ENCODE assay signal across 31 cellular contexts in genomic region chr11:128857341-128857740, GRCh38. TPM values are rescaled to one million over a fixed set of nuclear protein-coding genes. Genes with fewer than 3 reads are reported as not detected.
"Had no signal": no experiment of that assay in that cellular context is flagged by ENCODE, and none has a peak within 500 bp of the region (broad histone marks: within the 10 kb centered on the region; RNA-seq: fewer than 3 reads in every experiment).

No MANE protein-coding gene starts in this region.

- H3K27me3 Mint-ChIP-seq: stimulated activated naive B cell treated with anti-CD40 and anti-IgM and Interleukin-4, amounts not matched to agents 10 μg/mL and 1 μg/mL and 100 μg/mL, for 72 hours had no signal

- H3K27ac ChIP-seq: left ventricle myocardium inferior, neural progenitor cell, neutrophil, parathyroid adenoma, right atrium auricular region, spleen, stomach, testis, thyroid gland, transverse colon, upper lobe of left lung, vagina had no signal

- ATAC-seq: natural killer cell; sciatic nerve; stimulated activated naive B cell treated with anti-CD40 and anti-IgM and Interleukin-4, amounts not matched to agents 10 μg/mL and 1 μg/mL and 100 μg/mL, for 72 hours; stimulated activated naive CD8-positive, alpha-beta T cell treated with anti-CD3 and anti-CD28 coated beads, Interleukin-15, Interleukin-2, amounts not matched to agents 100 U/mL and 50 U/mL, for 24 hours had no signal

- H3K9me3 Mint-ChIP-seq: immature natural killer cell; mesothelial cell of epicardium; naive B cell; natural killer cell; nephron progenitor cell; neural progenitor cell; stimulated activated naive B cell treated with anti-CD40 and anti-IgM and Interleukin-4, amounts not matched to agents 10 μg/mL and 1 μg/mL and 100 μg/mL, for 72 hours had no signal

- H3K36me3 Mint-ChIP-seq: mesothelial cell of epicardium; naive B cell; natural killer cell; neural progenitor cell; stimulated activated naive B cell treated with anti-CD40 and anti-IgM and Interleukin-4, amounts not matched to agents 10 μg/mL and 1 μg/mL and 100 μg/mL, for 72 hours had no signal

- H3K27ac Mint-ChIP-seq: immature natural killer cell; mesothelial cell of epicardium; natural killer cell; nephron progenitor cell; neural progenitor cell; stimulated activated naive B cell treated with anti-CD40 and anti-IgM and Interleukin-4, amounts not matched to agents 10 μg/mL and 1 μg/mL and 100 μg/mL, for 72 hours had no signal

- DNase-seq: hypothalamus; immature natural killer cell; left ventricle myocardium inferior; mesendoderm; naive B cell; natural killer cell; nephron progenitor cell; occipital lobe; small intestine; spleen; stimulated activated CD4-positive, alpha-beta T cell treated with anti-CD3 and anti-CD28 coated beads, Interleukin-4, amount 100 ng/mL, for 24 hours; stimulated activated naive B cell treated with anti-CD40 and anti-IgM and Interleukin-4, amounts not matched to agents 10 μg/mL and 1 μg/mL and 100 μg/mL, for 72 hours; stimulated activated naive CD8-positive, alpha-beta T cell treated with anti-CD3 and anti-CD28 coated beads, Interleukin-15, Interleukin-2, amounts not matched to agents 100 U/mL and 50 U/mL, for 24 hours; stomach; testis; thyroid gland; transverse colon; upper lobe of left lung had no signal

- H3K4me3 Mint-ChIP-seq: immature natural killer cell; mesothelial cell of epicardium; natural killer cell; nephron progenitor cell; neural progenitor cell; stimulated activated naive B cell treated with anti-CD40 and anti-IgM and Interleukin-4, amounts not matched to agents 10 μg/mL and 1 μg/mL and 100 μg/mL, for 72 hours had no signal

- H3K4me1 ChIP-seq: neural progenitor cell, parathyroid adenoma, testis had no signal

- H3K27me3 ChIP-seq: right atrium auricular region, spleen, stomach, testis, thyroid gland, transverse colon, upper lobe of left lung, vagina had no signal

- H3K4me3 ChIP-seq: left ventricle myocardium inferior, lung, neural progenitor cell, right atrium auricular region, spleen, stomach, testis, thyroid gland, transverse colon, upper lobe of left lung, vagina had no signal

- H3K4me1 Mint-ChIP-seq: mesothelial cell of epicardium had no signal

- H3K36me3 ChIP-seq: left ventricle myocardium inferior, neural progenitor cell, neutrophil, right atrium auricular region, spleen, stomach, thyroid gland, transverse colon, upper lobe of left lung, vagina had no signal

- H3K9me3 ChIP-seq: left ventricle myocardium inferior, neutrophil, right atrium auricular region, spleen, stomach, testis, thyroid gland, transverse colon, upper lobe of left lung, vagina had no signal

RNA-seq across cellular contexts. Expression of gene KCNJ1, which starts 9.8 kb away (rescaled TPM):
- total RNA-seq: kidney epithelial cell, left ventricle myocardium inferior, mesothelial cell of epicardium, natural killer cell, occipital lobe, osteocyte, posterior vena cava, pulmonary artery endothelial cell, right atrium auricular region, spleen, stomach, transverse colon, urinary bladder had no signal
- polyA plus RNA-seq: immature natural killer cell had no signal

RNA-seq across cellular contexts. Expression of gene KCNJ5, which starts 33.8 kb away (rescaled TPM):
- total RNA-seq: osteocyte, pulmonary artery endothelial cell had no signal
- polyA plus RNA-seq: immature natural killer cell had no signal
